In genomic region chr11:112837162-112837826, GRCh38 we compare ENCODE assay signal across 9 cellular contexts.
DNase-seq lines count a peak whose midpoint lies in the region; ATAC-seq and TF ChIP-seq lines count a peak whose summit lies in the region.
"Had no signal": no experiment of that assay in that cellular context is flagged by ENCODE, and none has a peak within 500 bp of the region (broad histone marks: within the 10 kb centered on the region; RNA-seq: fewer than 3 reads in every experiment).

No MANE protein-coding gene starts in this region.

- no peak overlapping the region for H4K91ac ChIP-seq in H9 (ENCODE audit: insufficient read length, low read depth, low read length)

- no peaks in the 10 kb centered on the region for H3K79me1 ChIP-seq in H9 (ENCODE audit: insufficient read depth, low read depth, low read length, poor library complexity, severe bottlenecking)

- H3K79me2 ChIP-seq in H9 (ENCODE audit: insufficient read depth, low read length), result no peaks in the 10 kb centered on the region

- H2BK15ac ChIP-seq in H9 (ENCODE audit: low read depth, low read length), result no peak overlapping the region

- H3K4me3 Mint-ChIP-seq in H9 (no peak overlapping the region), endodermal cell (no peak overlapping the region)
- H3K4me3 Mint-ChIP-seq in activated CD8-positive, alpha-beta memory T cell treated with anti-CD3 and anti-CD28 coated beads, Interleukin-2, amount 10 ng/mL, durations not matched to agents 7 days and 5 days, result no peak overlapping the region

- no peaks in the 10 kb centered on the region for H3K27me3 Mint-ChIP-seq in H9 (ENCODE audit: low read depth)
- peaks cover 44% of the 10 kb centered on the region for H3K27me3 Mint-ChIP-seq in endodermal cell (ENCODE audit: insufficient read depth)
- H3K27me3 Mint-ChIP-seq in activated CD8-positive, alpha-beta memory T cell treated with anti-CD3 and anti-CD28 coated beads, Interleukin-2, amount 10 ng/mL, durations not matched to agents 7 days and 5 days, result peaks cover 11% of the 10 kb centered on the region

- H3K14ac ChIP-seq in H9 (ENCODE audit: insufficient read depth, low read length), result no peak overlapping the region; the same call in 1 of the 2 replicates

- H2BK120ac ChIP-seq in H9 (ENCODE audit: low read depth, low read length, poor library complexity, severe bottlenecking), result no peak overlapping the region

- no CpG with 5 or more reads among the region's 8 CpGs for WGBS in H9 (ENCODE audit: extremely low coverage, insufficient read length, low lambda C conversion rate)
- WGBS in endodermal cell (ENCODE audit: insufficient coverage in 1 of 2, insufficient read length in 1 of 2), 2 experiments, result 83 to 88% methylated on average over 6 to 8 of the region's 8 CpGs

- H3K9me3 ChIP-seq in H9 (ENCODE audit: control insufficient read depth, low read depth, low read length) (no peaks in the 10 kb centered on the region), endodermal cell (ENCODE audit: control insufficient read depth, low read length) (no peaks in the 10 kb centered on the region)
- H3K9me3 ChIP-seq: tibial nerve had no signal

- H2AFZ ChIP-seq in H9 (ENCODE audit: low read length), result no peak overlapping the region

- no peak overlapping the region for H3K4ac ChIP-seq in H9 (ENCODE audit: low read depth, low read length)

- H2BK12ac ChIP-seq in H9 (ENCODE audit: insufficient read length, low read depth, low read length), result no peak overlapping the region

- no peak overlapping the region for H3K23ac ChIP-seq in H9 (ENCODE audit: insufficient read length, low read depth, low read length)

- DNase-seq in H9 (peak; percentile 42), NCI-H69 (lab: John Stamatoyannopoulos, UW) (peak; percentile 65), endodermal cell (peak; percentile 68), nucleus accumbens (lab: John Stamatoyannopoulos, UW) (peak in 48 of 56 donors; percentile 8 to 73 (median 42))
- no peak for DNase-seq in activated CD8-positive, alpha-beta memory T cell treated with anti-CD3 and anti-CD28 coated beads, Interleukin-2, amount 10 ng/mL, durations not matched to agents 7 days and 5 days
- DNase-seq: NCI-H1436 had no signal

- H3K4me1 ChIP-seq in H9 (ENCODE audit: insufficient read depth, low read length) (no peaks in the 10 kb centered on the region), endodermal cell (ENCODE audit: control insufficient read depth, insufficient read depth, low read length) (no peaks in the 10 kb centered on the region)

- CTCF ChIA-PET in activated CD8-positive, alpha-beta memory T cell treated with anti-CD3 and anti-CD28 coated beads, Interleukin-2, amount 10 ng/mL, durations not matched to agents 7 days and 5 days (lab: Charles Lee), result interaction anchor here (1.4 to 2.8 kb wide), 2 partner anchors 39 to 452 kb away, joined by 4 to 10 read pairs; no protein-coding TSS in a partner anchor

- no peaks in the 10 kb centered on the region for H3K23me2 ChIP-seq in H9 (ENCODE audit: insufficient read length, low read depth, low read length, poor library complexity, severe bottlenecking)

- H3T11ph ChIP-seq in H9 (ENCODE audit: low read length), result no peak overlapping the region

- H3K36me3 ChIP-seq in endodermal cell (ENCODE audit: control insufficient read depth, insufficient read depth, low read length), result no peaks in the 10 kb centered on the region
- H3K36me3 ChIP-seq: tibial nerve had no signal

- no peak overlapping the region for H3K4me2 ChIP-seq in H9 (ENCODE audit: insufficient read depth, insufficient read length, low read length)

- no peak overlapping the region for H2AK5ac ChIP-seq in H9 (ENCODE audit: insufficient read length, low read length)

- ATAC-seq in activated CD8-positive, alpha-beta memory T cell treated with anti-CD3 and anti-CD28 coated beads, Interleukin-2, amount 10 ng/mL, durations not matched to agents 7 days and 5 days, result no peak
- no peak for ATAC-seq in HG03135 (IDR thresholded peaks at IDR 0.05; ENCODE audit: unreplicated experiment)
- no peak for ATAC-seq in HG03520 (IDR thresholded peaks at IDR 0.05; ENCODE audit: unreplicated experiment)

- H3K9me3 Mint-ChIP-seq in H9 (no peaks in the 10 kb centered on the region; a peak in 1 of 5 replicates), endodermal cell (no peaks in the 10 kb centered on the region)
- no peaks in the 10 kb centered on the region for H3K9me3 Mint-ChIP-seq in activated CD8-positive, alpha-beta memory T cell treated with anti-CD3 and anti-CD28 coated beads, Interleukin-2, amount 10 ng/mL, durations not matched to agents 7 days and 5 days (ENCODE audit: low read depth)

- H3K27me3 ChIP-seq in H9 (ENCODE audit: insufficient read depth, low read length) (no peaks in the 10 kb centered on the region), endodermal cell (ENCODE audit: control insufficient read depth, insufficient read depth, low read length, poor library complexity, severe bottlenecking) (peaks cover 18% of the 10 kb centered on the region)
- H3K27me3 ChIP-seq: tibial nerve had no signal

- no peak overlapping the region for H3K18ac ChIP-seq in H9 (ENCODE audit: insufficient read length, low read depth, low read length)

- no peak overlapping the region for H4K8ac ChIP-seq in H9 (replicated peaks; ENCODE audit: insufficient read length, low read depth, low read length)

- no peak overlapping the region for H4K5ac ChIP-seq in H9 (ENCODE audit: insufficient read length, low read depth, low read length)

- H3K4me1 Mint-ChIP-seq in H9 (peaks cover 4 to 14% of the 10 kb centered on the region in 2 experiments; a peak in 2 of 4 replicates), endodermal cell (peaks cover 5% of the 10 kb centered on the region)
- H3K4me1 Mint-ChIP-seq in activated CD8-positive, alpha-beta memory T cell treated with anti-CD3 and anti-CD28 coated beads, Interleukin-2, amount 10 ng/mL, durations not matched to agents 7 days and 5 days, result no peaks in the 10 kb centered on the region

- H3K4me3 ChIP-seq in endodermal cell (ENCODE audit: low read length), result no peak overlapping the region
- H3K4me3 ChIP-seq: tibial nerve had no signal

- no peak overlapping the region for H2BK20ac ChIP-seq in H9 (ENCODE audit: low read depth, low read length, poor library complexity, severe bottlenecking)

- no peak overlapping the region for H2BK5ac ChIP-seq in H9 (ENCODE audit: insufficient read length, low read length)

- no peaks in the 10 kb centered on the region for H4K20me1 ChIP-seq in H9 (ENCODE audit: control insufficient read depth, insufficient read depth, insufficient read length)

- peak; percentile 39; the same call in 2 of the 3 replicates for TF ChIP-seq CTCF in H9 (conservative IDR thresholded peaks at IDR 0.05)
- peak; percentile 59 for TF ChIP-seq CTCF in endodermal cell (conservative IDR thresholded peaks at IDR 0.05)

- H3K36me3 Mint-ChIP-seq in H9 (ENCODE audit: insufficient read depth in 1 of 3, low read depth in 3 of 3) (no peaks in the 10 kb centered on the region), endodermal cell (ENCODE audit: low read depth) (no peaks in the 10 kb centered on the region)
- no peaks in the 10 kb centered on the region for H3K36me3 Mint-ChIP-seq in activated CD8-positive, alpha-beta memory T cell treated with anti-CD3 and anti-CD28 coated beads, Interleukin-2, amount 10 ng/mL, durations not matched to agents 7 days and 5 days

- H3K27ac Mint-ChIP-seq in H9 (no peak overlapping the region), endodermal cell (no peak overlapping the region)
- no peak overlapping the region for H3K27ac Mint-ChIP-seq in activated CD8-positive, alpha-beta memory T cell treated with anti-CD3 and anti-CD28 coated beads, Interleukin-2, amount 10 ng/mL, durations not matched to agents 7 days and 5 days

- no peak overlapping the region for H3K9ac ChIP-seq in H9 (ENCODE audit: extremely low read depth, insufficient read length, low read length)
- no peak overlapping the region for H3K9ac ChIP-seq in endodermal cell (ENCODE audit: extremely low read depth, low read length, poor library complexity, severe bottlenecking)

- H3K27ac ChIP-seq in H9 (ENCODE audit: insufficient read length, low read depth, low read length) (no peak overlapping the region), endodermal cell (ENCODE audit: low read depth, low read length) (no peak overlapping the region)

- H3K56ac ChIP-seq in H9 (ENCODE audit: insufficient read length, low read depth, low read length), result no peak overlapping the region
